8 cellular contexts compared by ENCODE assay signal in the genomic region with DNA sequence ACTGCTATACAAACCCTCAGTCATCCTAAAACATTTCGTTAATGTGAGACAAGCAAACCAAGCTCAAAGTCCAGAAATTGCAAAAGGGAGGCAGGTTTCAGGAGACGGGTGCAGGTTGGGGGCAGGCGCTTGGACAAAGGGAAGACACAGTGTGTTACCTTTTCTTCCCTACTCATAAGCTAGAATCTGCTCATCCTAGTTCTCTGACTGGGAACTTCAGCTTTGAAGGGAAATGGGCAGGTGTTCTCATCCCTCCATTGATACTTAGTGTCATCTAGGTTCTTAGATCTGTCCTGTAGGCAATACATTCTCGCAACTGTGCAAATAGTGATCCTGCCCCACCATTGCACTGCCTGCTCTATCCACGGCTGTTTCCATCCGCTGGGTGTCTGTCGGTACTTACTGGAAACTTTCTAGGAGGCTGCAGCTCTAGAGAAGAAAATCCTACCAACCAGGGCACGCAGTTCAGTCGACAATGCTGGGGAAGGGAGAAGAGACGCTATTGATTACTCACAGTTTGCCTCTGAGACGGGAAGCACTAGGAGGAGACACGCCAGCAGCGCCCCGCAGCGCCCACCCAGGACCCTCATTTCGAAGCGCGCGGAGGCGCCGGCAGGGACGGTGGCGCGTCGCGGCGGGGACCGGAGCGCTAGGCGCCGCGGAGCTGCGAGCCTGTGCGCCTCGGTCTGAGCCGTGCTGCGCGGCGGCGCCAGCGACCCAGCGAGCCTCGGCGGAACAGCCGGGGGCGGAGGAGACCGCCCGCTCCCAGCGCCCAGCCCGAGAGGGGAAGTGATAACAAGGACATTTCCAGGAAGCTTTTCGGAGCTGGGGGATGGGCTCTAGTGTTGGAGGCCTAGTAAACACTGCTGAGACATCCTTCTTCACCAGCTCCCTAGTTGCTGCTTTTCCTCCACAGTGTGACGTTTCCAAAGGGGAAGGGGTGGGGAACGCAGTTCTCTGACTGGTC. TPM values are rescaled to one million over a fixed set of nuclear protein-coding genes. Genes with fewer than 3 reads are reported as not detected.
DNase-seq lines count a peak whose midpoint lies in the region; ATAC-seq lines count a peak whose summit lies in the region.

A gene (minus strand): TSS at position 737 of the 967 bp plus-strand sequence. CDS start 147 bp downstream, at position 590.

- H3K9me3 ChIP-seq in duodenal mucosa (ENCODE audit: control insufficient read depth in 1 of 2, low read length in 2 of 2) = no peaks in the 10 kb centered on the region

- no peaks in the 10 kb centered on the region for H3K36me3 ChIP-seq in duodenal mucosa (ENCODE audit: control insufficient read depth in 1 of 2, insufficient read depth in 2 of 2, low read length in 2 of 2)

- H3K4me3 ChIP-seq in duodenal mucosa (ENCODE audit: low read depth in 1 of 2, low read length in 2 of 2) = peak within 1 kb of the TSS; percentile 76 to 80

- H3K27me3 ChIP-seq in duodenal mucosa (ENCODE audit: control insufficient read depth in 1 of 2, insufficient read depth in 2 of 2, low read length in 2 of 2) = no peaks in the 10 kb centered on the region

- no peak within 1 kb of the TSS for H3K27ac ChIP-seq in duodenal mucosa (ENCODE audit: low read depth, low read length)

- H3K9ac ChIP-seq in duodenal mucosa (ENCODE audit: low read depth in 1 of 2, low read length in 2 of 2) = peak within 1 kb of the TSS; percentile 41 to 69

- DNase-seq in AG08395 (ENCODE audit: low spot score) (peak; percentile 73), NCI-H510A treated with DMSO at 0.1 percent for 48 hours (lab: John Stamatoyannopoulos, UW) (peak; percentile 33), left lobe of liver (ENCODE audit: low spot score) (peak; percentile 89)
- DNase-seq in activated CD4-positive, alpha-beta T cell treated with anti-CD3 and anti-CD28 coated beads, Interleukin-2, amount 50 U/mL, for 1 hour = peak; percentile 23
- peak; percentile 50 for DNase-seq in stimulated activated CD4-positive, alpha-beta T cell treated with anti-CD3 and anti-CD28 coated beads, Interleukin-1b, Interleukin-23, amount 100 ng/mL, for 48 hours

- ATAC-seq in GM18867 (IDR thresholded peaks at IDR 0.05; ENCODE audit: unreplicated experiment) (peak; percentile 95), HG03103 (IDR thresholded peaks at IDR 0.05; ENCODE audit: low read depth, unreplicated experiment) (peak; percentile 88), left lobe of liver (peak; percentile 91)

- peaks cover 6 to 8% of the 10 kb centered on the region in 2 donors for H3K4me1 ChIP-seq in duodenal mucosa (ENCODE audit: control insufficient read depth in 1 of 2, insufficient read depth in 2 of 2, low read length in 2 of 2)

RNA-seq across cellular contexts. Expression of the gene that starts here (rescaled TPM):
- total RNA-seq in left lobe of liver = 147 TPM

Comparison
In these comparisons a context has a peak if more than half of its experiments do, and no peak if none do; other contexts are left out.
1. DNase-seq: peak in every context shown above with its lines; median percentile 89 in left lobe of liver; 73 in AG08395; 50 in stimulated activated CD4-positive, alpha-beta T cell treated with anti-CD3 and anti-CD28 coated beads, Interleukin-1b, Interleukin-23, amount 100 ng/mL, for 48 hours; 33 in NCI-H510A treated with DMSO at 0.1 percent for 48 hours; 23 in activated CD4-positive, alpha-beta T cell treated with anti-CD3 and anti-CD28 coated beads, Interleukin-2, amount 50 U/mL, for 1 hour.